1 cellular context compared by ENCODE assay signal in genomic region chrX:47218280-47218919, GRCh38.
TF ChIP-seq lines count a peak whose summit lies in the region.

CDK16 (plus strand) TSS chrX:47218681; CDS start chrX:47223558, 4,877 bp downstream.

TF ChIP-seq in K562, 482 proteins besides CTCF, POLR2A, EP300 and RAD21 (continued from another document):
- TF ChIP-seq ATF7 (IDR thresholded peaks at IDR 0.05) (peak; percentile 100), ZBTB2 (IDR thresholded peaks at IDR 0.05) (peak; percentile 90), CTBP1 (IDR thresholded peaks at IDR 0.05; ENCODE audit: borderline replicate concordance) (0 out of 2 replicates have a peak, but pooled peaks have one; percentile 11), THRB (CRISPR knock-in tag; conservative IDR thresholded peaks at IDR 0.05) (peak; percentile 83), TRIM28 (IDR thresholded peaks at IDR 0.05) (0 out of 2 replicates have a peak, but pooled peaks have one; percentile 36), POLR2B (IDR thresholded peaks at IDR 0.05; ENCODE audit: low read depth, partially characterized antibody) (peak; percentile 76), JUND (IDR thresholded peaks at IDR 0.05; ENCODE audit: borderline replicate concordance, low read depth, low read length) (peak; percentile 93), JUND (tag; IDR thresholded peaks at IDR 0.05; ENCODE audit: borderline replicate concordance, low read depth, low read length) (no peak; the same call in 2 of the 3 replicates), YY1 (IDR thresholded peaks at IDR 0.05; ENCODE audit: borderline replicate concordance in 1 of 3, control insufficient read depth in 1 of 3, extremely low read depth in 1 of 3, insufficient read depth in 3 of 3, insufficient read length in 1 of 3, insufficient replicate concordance in 2 of 3, low read depth in 1 of 3, low read length in 2 of 3) (peak in 1 of 3 experiments; percentile 25), CBFA2T3 (IDR thresholded peaks at IDR 0.05) (0 out of 2 replicates have a peak, but pooled peaks have one; percentile 14), CBX2 (IDR thresholded peaks at IDR 0.05; ENCODE audit: insufficient read depth, low read length, poor library complexity, severe bottlenecking) (no peak), SREBF1 (IDR thresholded peaks at IDR 0.05; ENCODE audit: borderline replicate concordance, low read depth, low read length) (peak; percentile 60; the same call in 1 of the 2 replicates), RBFOX2 (IDR thresholded peaks at IDR 0.05; ENCODE audit: low read depth, low read length) (peak; percentile 91), ZNF224 (CRISPR knock-in tag; IDR thresholded peaks at IDR 0.05) (no peak), AFF1 (IDR thresholded peaks at IDR 0.05; ENCODE audit: low read depth in 1 of 2, partially characterized antibody in 2 of 2) (peak in 1 of 2 experiments; percentile 35), E2F8 (IDR thresholded peaks at IDR 0.05; ENCODE audit: low read depth, partially characterized antibody) (peak; percentile 29), ZNF449 (CRISPR knock-in tag; IDR thresholded peaks at IDR 0.05) (no peak), POLR2G (IDR thresholded peaks at IDR 0.05; ENCODE audit: low read depth, low read length) (peak; percentile 92), CC2D1A (IDR thresholded peaks at IDR 0.05) (0 out of 2 replicates have a peak, but pooled peaks have one; percentile 13), ZBTB40 (IDR thresholded peaks at IDR 0.05) (peak; percentile 59; the same call in 1 of the 2 replicates), ZBTB40 (CRISPR knock-in tag; IDR thresholded peaks at IDR 0.05) (no peak), DPF2 (IDR thresholded peaks at IDR 0.05) (peak; percentile 48; the same call in 1 of the 2 replicates)
